In the genomic region with DNA sequence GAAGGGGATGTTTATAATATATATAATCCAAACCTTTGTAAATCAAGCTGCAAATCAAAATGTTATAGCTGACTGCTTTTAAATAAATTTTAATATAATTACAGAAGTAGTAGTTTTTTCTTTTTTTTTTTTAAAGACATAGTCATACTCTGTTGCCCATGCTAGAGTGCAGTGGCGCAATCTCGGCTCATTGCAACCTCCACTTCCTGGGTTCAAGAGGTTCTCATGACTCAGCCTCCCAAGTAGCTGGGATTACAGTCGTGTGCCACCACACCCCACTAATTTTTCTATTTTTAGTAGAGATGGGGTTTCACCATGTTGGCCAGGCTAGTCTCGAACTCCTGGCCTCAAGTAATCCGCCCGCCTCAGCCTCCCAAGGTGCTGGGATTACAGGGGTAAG, we compare ENCODE assay signal across 16 cellular contexts.
DNase-seq lines count a peak whose midpoint lies in the region; TF ChIP-seq lines count a peak whose summit lies in the region.
"Had no signal": no experiment of that assay in that cellular context is flagged by ENCODE, and none has a peak within 500 bp of the region (broad histone marks: within the 10 kb centered on the region; RNA-seq: fewer than 3 reads in every experiment).

No MANE protein-coding gene starts in this region.

- peaks cover 31% of the 10 kb centered on the region for H3K4me1 Mint-ChIP-seq in mesothelial cell of epicardium

- H3K27ac ChIP-seq in stomach: no peak overlapping the region
- H3K27ac ChIP-seq: thyroid gland had no signal

- TF ChIP-seq EP300 in stomach (IDR thresholded peaks at IDR 0.05): no peak

- TF ChIP-seq CTCF in cardiac fibroblast (IDR thresholded peaks at IDR 0.05; ENCODE audit: low read depth, low read length): no peak
- no peak for TF ChIP-seq CTCF in mesothelial cell of epicardium (IDR thresholded peaks at IDR 0.05; ENCODE audit: unreplicated experiment)
- TF ChIP-seq CTCF in stomach (IDR thresholded peaks at IDR 0.05): no peak

- H3K27me3 Mint-ChIP-seq in mesothelial cell of epicardium (ENCODE audit: low read depth): no peaks in the 10 kb centered on the region
- H3K27me3 Mint-ChIP-seq: activated B cell treated with CpG ODN at 0.5 μM for 24 hours; activated naive CD8-positive, alpha-beta T cell treated with anti-CD3 and anti-CD28 coated beads, Interleukin-2, amount 10 ng/mL, durations not matched to agents 7 days and 5 days; CD4-positive, alpha-beta memory T cell had no signal

- no peaks in the 10 kb centered on the region for H3K9me3 ChIP-seq in stomach
- H3K9me3 ChIP-seq: thyroid gland had no signal

- peaks cover 0 to 18% (median 4%) of the 10 kb centered on the region in 4 donors for H3K4me1 ChIP-seq in stomach
- H3K4me1 ChIP-seq: thyroid gland had no signal

- peak overlapping the region; percentile 71 for H3K27ac Mint-ChIP-seq in mesothelial cell of epicardium
- H3K27ac Mint-ChIP-seq: activated B cell treated with CpG ODN at 0.5 μM for 24 hours; activated naive CD8-positive, alpha-beta T cell treated with anti-CD3 and anti-CD28 coated beads, Interleukin-2, amount 10 ng/mL, durations not matched to agents 7 days and 5 days; CD4-positive, alpha-beta memory T cell; nephron had no signal

- 83 to 91% (median 87%) methylated on average over 6 of the region's 6 CpGs for WGBS in stomach, 5 donors

- H3K4me3 ChIP-seq in cardiac fibroblast (replicated peaks in 1 of 2; ENCODE audit: low read depth in 2 of 2, low read length in 2 of 2) (no peak overlapping the region), stomach (no peak overlapping the region)
- H3K4me3 ChIP-seq: thyroid gland had no signal

- intact Hi-C loops in stomach (cut with DNase I; ENCODE audit: low total_unique reads): no loop called here

- no peaks in the 10 kb centered on the region for H3K36me3 Mint-ChIP-seq in mesothelial cell of epicardium

- H3K9me3 Mint-ChIP-seq in mesothelial cell of epicardium: no peaks in the 10 kb centered on the region
- H3K9me3 Mint-ChIP-seq: activated B cell treated with CpG ODN at 0.5 μM for 24 hours; activated naive CD8-positive, alpha-beta T cell treated with anti-CD3 and anti-CD28 coated beads, Interleukin-2, amount 10 ng/mL, durations not matched to agents 7 days and 5 days; CD4-positive, alpha-beta memory T cell; nephron had no signal

- H3K4me3 Mint-ChIP-seq in mesothelial cell of epicardium: no peak overlapping the region
- H3K4me3 Mint-ChIP-seq: activated B cell treated with CpG ODN at 0.5 μM for 24 hours; activated naive CD8-positive, alpha-beta T cell treated with anti-CD3 and anti-CD28 coated beads, Interleukin-2, amount 10 ng/mL, durations not matched to agents 7 days and 5 days; CD4-positive, alpha-beta memory T cell; nephron had no signal

- no peaks in the 10 kb centered on the region for H3K27me3 ChIP-seq in stomach
- H3K27me3 ChIP-seq: thyroid gland had no signal

- peak; percentile 64 for DNase-seq in EH (ENCODE audit: low read depth)
- DNase-seq in LHCN-M2 (ENCODE audit: low read depth): peak; percentile 48
- DNase-seq in cardiac fibroblast (ENCODE audit: low read depth in 2 of 2): peak; percentile 42 to 89
- DNase-seq in mesothelial cell of epicardium (ENCODE audit: low spot score in 2 of 2, unreplicated experiment in 2 of 2): no peak
- DNase-seq in GDM1 (lab: John Stamatoyannopoulos, UW): no peak
- DNase-seq in stomach: no peak
- no peak for DNase-seq in activated CD8-positive, alpha-beta memory T cell treated with anti-CD3 and anti-CD28 coated beads, Interleukin-2, amount 50 U/mL, for 48 hours
- DNase-seq: activated B cell treated with CpG ODN at 0.5 μM for 24 hours; activated naive CD8-positive, alpha-beta T cell treated with anti-CD3 and anti-CD28 coated beads, Interleukin-2, amount 10 ng/mL, durations not matched to agents 7 days and 5 days; CD4-positive, alpha-beta memory T cell; hippocampal formation; NCI-H1417 treated with DMSO at 0.1 percent for 48 hours; NCI-H446 treated with DMSO at 0.1 percent for 48 hours; PC-3; thyroid gland had no signal

- no peaks in the 10 kb centered on the region for H3K36me3 ChIP-seq in stomach
- H3K36me3 ChIP-seq: thyroid gland had no signal

- no peak for TF ChIP-seq POLR2A in stomach (IDR thresholded peaks at IDR 0.05)

Comparison
In these comparisons a context has a peak if more than half of its experiments do, and no peak if none do; other contexts are left out.
1. DNase-seq: peak in EH (single experiment), LHCN-M2 (single experiment) and cardiac fibroblast (2 of 2); none in mesothelial cell of epicardium (0 of 2), GDM1 (single experiment), stomach (single experiment) and activated CD8-positive, alpha-beta memory T cell treated with anti-CD3 and anti-CD28 coated beads, Interleukin-2, amount 50 U/mL, for 48 hours (single experiment).